Comparison of ENCODE assay signal across 9 cellular contexts in genomic region chr1:160933305-160933704, GRCh38. TPM values are rescaled to one million over a fixed set of nuclear protein-coding genes. Genes with fewer than 3 reads are reported as not detected.
"Had no signal": no experiment of that assay in that cellular context is flagged by ENCODE, and none has a peak within 500 bp of the region (broad histone marks: within the 10 kb centered on the region; RNA-seq: fewer than 3 reads in every experiment).

No MANE protein-coding gene starts in this region.

RNA-seq across cellular contexts. Expression of gene ITLN2, which starts 21.3 kb away (rescaled TPM):
- total RNA-seq: subcutaneous adipose tissue, temporal lobe, thyroid gland, tibial nerve, transverse colon, ureter, urinary bladder, uterus had no signal

RNA-seq across cellular contexts. Expression of gene ITLN1, which starts 48.3 kb away (rescaled TPM):
- total RNA-seq: suprapubic skin, temporal lobe, thyroid gland had no signal
